9 cellular contexts compared by ENCODE assay signal in the genomic region with DNA sequence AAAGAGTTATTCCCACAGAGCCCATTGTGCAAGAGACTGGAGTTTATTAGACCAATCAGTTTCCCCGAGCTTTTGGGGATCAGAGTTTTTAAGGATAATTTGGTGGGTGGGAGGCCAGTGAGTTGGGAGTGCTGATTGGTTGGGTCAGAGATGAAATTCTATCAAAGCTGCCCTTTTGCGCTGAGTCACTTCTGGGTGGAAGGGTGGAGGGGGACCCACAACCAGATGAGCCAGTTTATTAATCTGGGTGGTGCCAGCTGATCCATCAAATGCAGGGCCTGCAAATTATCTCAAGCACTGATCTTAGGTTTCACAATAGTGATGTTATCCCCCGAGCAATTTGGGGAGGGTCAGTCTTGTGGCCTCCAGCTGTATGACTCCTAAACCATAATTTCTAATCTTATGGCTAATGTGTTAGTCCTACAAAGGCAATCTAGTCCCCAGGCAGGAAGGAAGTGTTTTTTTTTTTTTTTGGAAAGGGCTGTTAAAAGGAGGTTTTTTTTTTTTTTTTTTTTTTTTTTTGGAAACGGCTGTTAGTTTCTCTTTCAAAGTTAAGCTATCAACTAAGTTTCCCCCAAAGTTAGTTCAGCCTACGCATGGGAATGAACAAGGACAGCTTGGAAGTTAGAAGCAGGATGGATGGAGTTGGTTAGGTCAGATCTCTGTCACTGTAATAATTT. TPM values are rescaled to one million over a fixed set of nuclear protein-coding genes. Genes with fewer than 3 reads are reported as not detected.
DNase-seq lines count a peak whose midpoint lies in the region; ATAC-seq and TF ChIP-seq lines count a peak whose summit lies in the region.
"Had no signal": no experiment of that assay in that cellular context is flagged by ENCODE, and none has a peak within 500 bp of the region (broad histone marks: within the 10 kb centered on the region; RNA-seq: fewer than 3 reads in every experiment).

No MANE protein-coding gene starts in this region.

- H3K27me3 ChIP-seq in CD4-positive, CD25-positive, alpha-beta regulatory T cell (ENCODE audit: control insufficient read depth, insufficient read depth, low read length): no peaks in the 10 kb centered on the region

- peak overlapping the region; percentile 21 for H3K4me3 ChIP-seq in CD4-positive, CD25-positive, alpha-beta regulatory T cell (ENCODE audit: low read depth, low read length)

- H3K27ac Mint-ChIP-seq in CD4-positive, CD25-positive, alpha-beta regulatory T cell: peak overlapping the region; percentile 27 to 78 (median 48)
- peak overlapping the region; percentile 94 for H3K27ac Mint-ChIP-seq in HFFc6
- H3K27ac Mint-ChIP-seq in activated T-helper 2 cell treated with anti-CD3 and anti-CD28 coated beads, Interferon-gamma antibody, Interleukin-2, Interleukin-4, amounts not matched to agents 10 μg/mL and 5 μg/mL and 100 μg/mL, durations not matched to agents 14 hours and 24 hours and 36 hours: peak overlapping the region; percentile 51

- peak overlapping the region in 2 of 4 donors; percentile 14 to 37 for H3K4me3 Mint-ChIP-seq in CD4-positive, CD25-positive, alpha-beta regulatory T cell
- H3K4me3 Mint-ChIP-seq in HFFc6: peak overlapping the region; percentile 75
- H3K4me3 Mint-ChIP-seq in activated T-helper 2 cell treated with anti-CD3 and anti-CD28 coated beads, Interferon-gamma antibody, Interleukin-2, Interleukin-4, amounts not matched to agents 10 μg/mL and 5 μg/mL and 100 μg/mL, durations not matched to agents 14 hours and 24 hours and 36 hours (ENCODE audit: low read depth): no peak overlapping the region

- no peaks in the 10 kb centered on the region for H3K27me3 Mint-ChIP-seq in CD4-positive, CD25-positive, alpha-beta regulatory T cell
- H3K27me3 Mint-ChIP-seq in HFFc6 (ENCODE audit: insufficient read depth): no peaks in the 10 kb centered on the region
- H3K27me3 Mint-ChIP-seq in activated T-helper 2 cell treated with anti-CD3 and anti-CD28 coated beads, Interferon-gamma antibody, Interleukin-2, Interleukin-4, amounts not matched to agents 10 μg/mL and 5 μg/mL and 100 μg/mL, durations not matched to agents 14 hours and 24 hours and 36 hours (ENCODE audit: low read depth): no peaks in the 10 kb centered on the region

- no peak for TF ChIP-seq CTCF in HFFc6 (IDR thresholded peaks at IDR 0.05)

- H3K36me3 ChIP-seq in CD4-positive, CD25-positive, alpha-beta regulatory T cell (ENCODE audit: control insufficient read depth, insufficient read depth, low read length): no peaks in the 10 kb centered on the region

- no peak for ATAC-seq in CD4-positive, CD25-positive, alpha-beta regulatory T cell (ENCODE audit: low read depth in 2 of 2)

- H3K36me3 Mint-ChIP-seq in CD4-positive, CD25-positive, alpha-beta regulatory T cell: peaks cover 5% of the 10 kb centered on the region
- peaks cover 45% of the 10 kb centered on the region for H3K36me3 Mint-ChIP-seq in HFFc6 (ENCODE audit: low read depth)
- peaks cover 43% of the 10 kb centered on the region for H3K36me3 Mint-ChIP-seq in activated T-helper 2 cell treated with anti-CD3 and anti-CD28 coated beads, Interferon-gamma antibody, Interleukin-2, Interleukin-4, amounts not matched to agents 10 μg/mL and 5 μg/mL and 100 μg/mL, durations not matched to agents 14 hours and 24 hours and 36 hours (ENCODE audit: low read depth)

- no peaks in the 10 kb centered on the region for H3K4me1 ChIP-seq in CD4-positive, CD25-positive, alpha-beta regulatory T cell (ENCODE audit: control insufficient read depth, insufficient read depth, low read length, poor library complexity, severe bottlenecking)

- H3K9me3 Mint-ChIP-seq in CD4-positive, CD25-positive, alpha-beta regulatory T cell: no peaks in the 10 kb centered on the region
- H3K9me3 Mint-ChIP-seq in HFFc6: no peaks in the 10 kb centered on the region
- no peaks in the 10 kb centered on the region for H3K9me3 Mint-ChIP-seq in activated T-helper 2 cell treated with anti-CD3 and anti-CD28 coated beads, Interferon-gamma antibody, Interleukin-2, Interleukin-4, amounts not matched to agents 10 μg/mL and 5 μg/mL and 100 μg/mL, durations not matched to agents 14 hours and 24 hours and 36 hours

- peaks cover 4 to 14% (median 10%) of the 10 kb centered on the region in 4 donors for H3K4me1 Mint-ChIP-seq in CD4-positive, CD25-positive, alpha-beta regulatory T cell
- H3K4me1 Mint-ChIP-seq in HFFc6 (ENCODE audit: low read depth): peaks cover 32% of the 10 kb centered on the region
- peaks cover 18% of the 10 kb centered on the region for H3K4me1 Mint-ChIP-seq in activated T-helper 2 cell treated with anti-CD3 and anti-CD28 coated beads, Interferon-gamma antibody, Interleukin-2, Interleukin-4, amounts not matched to agents 10 μg/mL and 5 μg/mL and 100 μg/mL, durations not matched to agents 14 hours and 24 hours and 36 hours (ENCODE audit: low read depth)

- H3K27ac ChIP-seq in CD4-positive, CD25-positive, alpha-beta regulatory T cell (ENCODE audit: insufficient read depth, low read length, poor library complexity, severe bottlenecking): no peak overlapping the region

- H3K9me3 ChIP-seq in CD4-positive, CD25-positive, alpha-beta regulatory T cell (ENCODE audit: control insufficient read depth in 2 of 2, low read length in 2 of 2): no peaks in the 10 kb centered on the region

- intact Hi-C loops in activated T-helper 2 cell treated with anti-CD3 and anti-CD28 coated beads, Interferon-gamma antibody, Interleukin-2, Interleukin-4, amounts not matched to agents 10 μg/mL and 5 μg/mL and 100 μg/mL, durations not matched to agents 14 hours and 24 hours and 36 hours (cut with micrococcal nuclease): no loop called here

- DNase-seq in CD4-positive, CD25-positive, alpha-beta regulatory T cell: peak in 1 of 3 donors; percentile 29
- peak; percentile 44 for DNase-seq in HFFc6
- DNase-seq in activated T-helper 2 cell treated with anti-CD3 and anti-CD28 coated beads, Interferon-gamma antibody, Interleukin-2, Interleukin-4, amounts not matched to agents 10 μg/mL and 5 μg/mL and 100 μg/mL, durations not matched to agents 14 hours and 24 hours and 36 hours (ENCODE audit: low spot score): no peak
- peak; percentile 6 to 17 for DNase-seq in lung microvascular endothelial cell (ENCODE audit: low read depth in 2 of 2)
- DNase-seq in NCI-H1048 (lab: John Stamatoyannopoulos, UW): no peak
- DNase-seq in iPS-NIHi11 (ENCODE audit: low spot score): no peak
- DNase-seq in activated CD4-positive, CD25-positive, alpha-beta regulatory T cell (lab: John Stamatoyannopoulos, UW): no peak
- no peak for DNase-seq in mesenteric fat pad (ENCODE audit: low spot score)
- DNase-seq: NCI-H2081 had no signal

RNA-seq across cellular contexts. Expression of a gene that starts 7.4 kb away (rescaled TPM):
- total RNA-seq in CD4-positive, CD25-positive, alpha-beta regulatory T cell: not detected
- under 1 TPM; 0.31 to 0.73 (median 0.65) TPM for polyA plus RNA-seq in CD4-positive, CD25-positive, alpha-beta regulatory T cell
- total RNA-seq in HFFc6 (2021; fragmentation: NEBNext Ultra II Directional; extraction: Animal tissue kit (Norgen Biotek cat#: 25700)): 10 to 100 TPM; 14.7 to 25.2 (median 21.5) TPM
- 0.23 and 0.73 TPM in 2 replicates for total RNA-seq in activated T-helper 2 cell treated with anti-CD3 and anti-CD28 coated beads, Interferon-gamma antibody, Interleukin-2, Interleukin-4, amounts not matched to agents 10 μg/mL and 5 μg/mL and 100 μg/mL, durations not matched to agents 14 hours and 24 hours and 36 hours
- 0.20 and 0.65 TPM in 2 replicates for total RNA-seq in lung microvascular endothelial cell
- 7.2 TPM for total RNA-seq in mesenteric fat pad

RNA-seq across cellular contexts. Expression of a gene that starts 24.0 kb away (rescaled TPM):
- 79.3 TPM for total RNA-seq in CD4-positive, CD25-positive, alpha-beta regulatory T cell
- polyA plus RNA-seq in CD4-positive, CD25-positive, alpha-beta regulatory T cell: 100 to 1,000 TPM; 289 to 409 (median 303) TPM
- total RNA-seq in HFFc6 (2021; fragmentation: NEBNext Ultra II Directional; extraction: Animal tissue kit (Norgen Biotek cat#: 25700)): 100 to 1,000 TPM; 166 to 181 (median 172) TPM
- total RNA-seq in activated T-helper 2 cell treated with anti-CD3 and anti-CD28 coated beads, Interferon-gamma antibody, Interleukin-2, Interleukin-4, amounts not matched to agents 10 μg/mL and 5 μg/mL and 100 μg/mL, durations not matched to agents 14 hours and 24 hours and 36 hours: 170 and 171 TPM in 2 replicates
- total RNA-seq in lung microvascular endothelial cell: 74.1 and 125 TPM in 2 replicates
- 134 TPM for total RNA-seq in mesenteric fat pad

RNA-seq across cellular contexts. Expression of a gene that starts 44.3 kb away (rescaled TPM):
- total RNA-seq in CD4-positive, CD25-positive, alpha-beta regulatory T cell: 53.3 TPM
- polyA plus RNA-seq in CD4-positive, CD25-positive, alpha-beta regulatory T cell: 10 to 100 TPM in 3 of 4 donors, 1 to 10 TPM in 1; 7.5 to 12.9 (median 11.6) TPM
- 10 to 100 TPM; 16.1 to 18.2 (median 17.3) TPM for total RNA-seq in HFFc6 (2021; fragmentation: NEBNext Ultra II Directional; extraction: Animal tissue kit (Norgen Biotek cat#: 25700))
- total RNA-seq in activated T-helper 2 cell treated with anti-CD3 and anti-CD28 coated beads, Interferon-gamma antibody, Interleukin-2, Interleukin-4, amounts not matched to agents 10 μg/mL and 5 μg/mL and 100 μg/mL, durations not matched to agents 14 hours and 24 hours and 36 hours: 55.5 TPM in 2 replicates
- total RNA-seq in lung microvascular endothelial cell (18.7 and 27.4 TPM in 2 replicates), mesenteric fat pad (21.1 TPM)

Comparison
In these comparisons a context has a peak if more than half of its experiments do, and no peak if none do; other contexts are left out.
1. DNase-seq: peak in HFFc6 (single experiment) and lung microvascular endothelial cell (2 of 2); none in activated T-helper 2 cell treated with anti-CD3 and anti-CD28 coated beads, Interferon-gamma antibody, Interleukin-2, Interleukin-4, amounts not matched to agents 10 μg/mL and 5 μg/mL and 100 μg/mL, durations not matched to agents 14 hours and 24 hours and 36 hours (single experiment), NCI-H1048 (single experiment), iPS-NIHi11 (single experiment), activated CD4-positive, CD25-positive, alpha-beta regulatory T cell (0 of 4) and mesenteric fat pad (single experiment).
2. Peak in every context shown above with its lines, with median percentiles within 50 percentile points of each other: H3K27ac Mint-ChIP-seq.